ENCODE assay signal across 1 cellular context in the genomic region with DNA sequence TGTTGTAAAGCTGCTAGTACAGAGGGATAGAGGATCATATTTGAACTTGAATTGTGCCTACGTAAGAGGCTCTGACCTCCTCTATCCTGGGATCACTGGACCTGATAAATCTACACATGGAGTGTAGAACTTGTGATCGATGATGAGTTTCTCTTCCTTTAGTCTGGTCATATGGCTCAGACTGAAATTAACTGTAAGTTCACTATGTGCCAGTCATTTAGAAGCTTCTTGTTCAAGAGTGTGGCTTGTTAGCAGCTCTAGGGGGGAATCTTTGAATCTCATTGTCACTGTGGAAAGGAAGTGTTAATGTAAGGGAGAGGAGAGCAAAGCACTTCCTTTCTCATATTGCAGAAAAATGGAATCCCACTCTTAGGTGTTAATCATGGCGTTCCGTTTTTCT.
TF ChIP-seq lines count a peak whose summit lies in the region.

No MANE protein-coding gene starts in this region.

TF ChIP-seq in WTC11, 78 proteins besides CTCF, POLR2A, EP300 and RAD21:
- no peak for TF ChIP-seq ZNF671 (CRISPR knock-in tag; IDR thresholded peaks at IDR 0.05)
- TF ChIP-seq, protein P1, sequence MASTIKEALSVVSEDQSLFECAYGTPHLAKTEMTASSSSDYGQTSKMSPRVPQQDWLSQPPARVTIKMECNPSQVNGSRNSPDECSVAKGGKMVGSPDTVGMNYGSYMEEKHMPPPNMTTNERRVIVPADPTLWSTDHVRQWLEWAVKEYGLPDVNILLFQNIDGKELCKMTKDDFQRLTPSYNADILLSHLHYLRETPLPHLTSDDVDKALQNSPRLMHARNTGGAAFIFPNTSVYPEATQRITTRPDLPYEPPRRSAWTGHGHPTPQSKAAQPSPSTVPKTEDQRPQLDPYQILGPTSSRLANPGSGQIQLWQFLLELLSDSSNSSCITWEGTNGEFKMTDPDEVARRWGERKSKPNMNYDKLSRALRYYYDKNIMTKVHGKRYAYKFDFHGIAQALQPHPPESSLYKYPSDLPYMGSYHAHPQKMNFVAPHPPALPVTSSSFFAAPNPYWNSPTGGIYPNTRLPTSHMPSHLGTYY (CRISPR knock-in tag; IDR thresholded peaks at IDR 0.05): no peak
- no peak for TF ChIP-seq NFE2L1 (CRISPR knock-in tag; IDR thresholded peaks at IDR 0.05)
- TF ChIP-seq ATF1 (CRISPR knock-in tag; IDR thresholded peaks at IDR 0.05): no peak
- TF ChIP-seq, protein P2, sequence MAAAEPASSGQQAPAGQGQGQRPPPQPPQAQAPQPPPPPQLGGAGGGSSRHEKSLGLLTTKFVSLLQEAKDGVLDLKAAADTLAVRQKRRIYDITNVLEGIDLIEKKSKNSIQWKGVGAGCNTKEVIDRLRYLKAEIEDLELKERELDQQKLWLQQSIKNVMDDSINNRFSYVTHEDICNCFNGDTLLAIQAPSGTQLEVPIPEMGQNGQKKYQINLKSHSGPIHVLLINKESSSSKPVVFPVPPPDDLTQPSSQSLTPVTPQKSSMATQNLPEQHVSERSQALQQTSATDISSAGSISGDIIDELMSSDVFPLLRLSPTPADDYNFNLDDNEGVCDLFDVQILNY (CRISPR knock-in tag; IDR thresholded peaks at IDR 0.05): no peak
- no peak for TF ChIP-seq ZNF263 (CRISPR knock-in tag; IDR thresholded peaks at IDR 0.05; ENCODE audit: low read depth)
- TF ChIP-seq, protein P3, sequence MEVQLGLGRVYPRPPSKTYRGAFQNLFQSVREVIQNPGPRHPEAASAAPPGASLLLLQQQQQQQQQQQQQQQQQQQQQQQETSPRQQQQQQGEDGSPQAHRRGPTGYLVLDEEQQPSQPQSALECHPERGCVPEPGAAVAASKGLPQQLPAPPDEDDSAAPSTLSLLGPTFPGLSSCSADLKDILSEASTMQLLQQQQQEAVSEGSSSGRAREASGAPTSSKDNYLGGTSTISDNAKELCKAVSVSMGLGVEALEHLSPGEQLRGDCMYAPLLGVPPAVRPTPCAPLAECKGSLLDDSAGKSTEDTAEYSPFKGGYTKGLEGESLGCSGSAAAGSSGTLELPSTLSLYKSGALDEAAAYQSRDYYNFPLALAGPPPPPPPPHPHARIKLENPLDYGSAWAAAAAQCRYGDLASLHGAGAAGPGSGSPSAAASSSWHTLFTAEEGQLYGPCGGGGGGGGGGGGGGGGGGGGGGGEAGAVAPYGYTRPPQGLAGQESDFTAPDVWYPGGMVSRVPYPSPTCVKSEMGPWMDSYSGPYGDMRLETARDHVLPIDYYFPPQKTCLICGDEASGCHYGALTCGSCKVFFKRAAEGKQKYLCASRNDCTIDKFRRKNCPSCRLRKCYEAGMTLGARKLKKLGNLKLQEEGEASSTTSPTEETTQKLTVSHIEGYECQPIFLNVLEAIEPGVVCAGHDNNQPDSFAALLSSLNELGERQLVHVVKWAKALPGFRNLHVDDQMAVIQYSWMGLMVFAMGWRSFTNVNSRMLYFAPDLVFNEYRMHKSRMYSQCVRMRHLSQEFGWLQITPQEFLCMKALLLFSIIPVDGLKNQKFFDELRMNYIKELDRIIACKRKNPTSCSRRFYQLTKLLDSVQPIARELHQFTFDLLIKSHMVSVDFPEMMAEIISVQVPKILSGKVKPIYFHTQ (CRISPR knock-in tag; IDR thresholded peaks at IDR 0.05): no peak
